In genomic region chr2:178845565-178846457, GRCh38 we compare ENCODE assay signal across 19 cellular contexts. TPM values are rescaled to one million over a fixed set of nuclear protein-coding genes. Genes with fewer than 3 reads are reported as not detected.
A peak's percentile ranks its signal among the peaks of the same experiment; 100 is the strongest.
DNase-seq lines count a peak whose midpoint lies in the region; ATAC-seq, FAIRE-seq and TF ChIP-seq lines count a peak whose summit lies in the region.
"Had no signal": no experiment of that assay in that cellular context is flagged by ENCODE, and none has a peak within 500 bp of the region (broad histone marks: within the 10 kb centered on the region; RNA-seq: fewer than 3 reads in every experiment).

No MANE protein-coding gene starts in this region.

- no peak for TF ChIP-seq POLR2A in H54 (IDR thresholded peaks at IDR 0.05; ENCODE audit: low read depth, low read length)

- H3K4me1 ChIP-seq in cardiac muscle cell (ENCODE audit: low read depth) = peaks cover 15% of the 10 kb centered on the region
- peaks cover 9 to 27% (median 14%) of the 10 kb centered on the region in 3 donors for H3K4me1 ChIP-seq in skeletal muscle tissue (ENCODE audit: control insufficient read depth in 3 of 3, insufficient read depth in 3 of 3, low read length in 3 of 3)
- H3K4me1 ChIP-seq: SJSA1 had no signal

- peak overlapping the region in 2 of 3 donors; percentile 54 to 65 for H3K9ac ChIP-seq in skeletal muscle tissue (ENCODE audit: low read depth in 1 of 3, low read length in 3 of 3)

- ATAC-seq in WTC11 = peak; percentile 80
- no peak for ATAC-seq in GM19463 (IDR thresholded peaks at IDR 0.05; ENCODE audit: unreplicated experiment)
- ATAC-seq: natural killer cell treated with Interleukin-12 subunit alpha and Interleukin-12 subunit beta and Interleukin-15 and Interleukin-18, amount 100 ng/mL, for 72 hours; sciatic nerve had no signal

- H3K4me3 ChIP-seq in cardiac muscle cell (no peak overlapping the region), skeletal muscle tissue (ENCODE audit: low read length in 3 of 3) (peak overlapping the region; percentile 33 to 47 (median 45))
- H3K4me3 ChIP-seq: hepatocyte, SJSA1 had no signal

- no peaks in the 10 kb centered on the region for H3K27me3 ChIP-seq in cardiac muscle cell
- no peaks in the 10 kb centered on the region for H3K27me3 ChIP-seq in skeletal muscle tissue (ENCODE audit: control insufficient read depth in 3 of 3, insufficient read depth in 3 of 3, low read length in 3 of 3)
- H3K27me3 ChIP-seq: hepatocyte, SJSA1 had no signal

- TF ChIP-seq CTCF in WTC11 (IDR thresholded peaks at IDR 0.05) (no peak), cardiac muscle cell (IDR thresholded peaks at IDR 0.05; ENCODE audit: low read depth, low read length) (no peak)

- CTCF ChIA-PET in WTC11 (lab: Charles Lee) = interaction anchor here (1.4 kb wide), 1 partner anchor 41 kb away, joined by 3 read pairs; no protein-coding TSS in a partner anchor

- H3K36me3 Mint-ChIP-seq in WTC11 = peaks cover 21% of the 10 kb centered on the region

- POLR2A ChIA-PET in WTC11 (lab: Charles Lee) = no interaction called here

- peaks cover 71% of the 10 kb centered on the region for H3K36me3 ChIP-seq in cardiac muscle cell
- H3K36me3 ChIP-seq in skeletal muscle tissue (ENCODE audit: control insufficient read depth in 3 of 3, insufficient read depth in 3 of 3, low read length in 3 of 3) = peaks cover 0 to 3% (median 0%) of the 10 kb centered on the region in 3 donors
- H3K36me3 ChIP-seq: SJSA1 had no signal

- H3K27ac ChIP-seq in cardiac muscle cell = peak overlapping the region; percentile 42
- H3K27ac ChIP-seq in skeletal muscle tissue (ENCODE audit: low read depth, low read length) = peak overlapping the region; percentile 76
- H3K27ac ChIP-seq: hepatocyte, SJSA1 had no signal

- peak; percentile 88 for FAIRE-seq in H54 (lab: Jason Lieb, UNC)
- FAIRE-seq: bronchial epithelial cell, urothelium cell line had no signal

- H3K9me3 ChIP-seq in cardiac muscle cell (ENCODE audit: low read depth) (no peaks in the 10 kb centered on the region), skeletal muscle tissue (ENCODE audit: control insufficient read depth in 3 of 3, low read length in 3 of 3) (no peaks in the 10 kb centered on the region)
- H3K9me3 ChIP-seq: SJSA1 had no signal

- peaks cover 3% of the 10 kb centered on the region for H3K27me3 Mint-ChIP-seq in WTC11 (ENCODE audit: low read depth)
- H3K27me3 Mint-ChIP-seq: natural killer cell treated with Interleukin-12 subunit alpha and Interleukin-12 subunit beta and Interleukin-15 and Interleukin-18, amount 100 ng/mL, for 72 hours had no signal

- DNase-seq in H54 (ENCODE audit: insufficient read length, low spot score) = no peak
- no peak for DNase-seq in WTC11 (ENCODE audit: low spot score)
- DNase-seq in cardiac muscle cell (ENCODE audit: low read depth in 1 of 2, low spot score in 1 of 2) = peak in 1 of 2 donors; percentile 55
- no peak for DNase-seq in activated CD4-positive, CD25-positive, alpha-beta regulatory T cell treated with anti-CD3 and anti-CD28 coated beads, Interleukin-2, amount 50 U/mL, for 72 hours
- DNase-seq in HuH-7 (ENCODE audit: low spot score) = no peak
- DNase-seq: activated CD8-positive, alpha-beta memory T cell treated with anti-CD3 and anti-CD28 coated beads for 24 hours; activated gamma-delta T cell; endodermal cell; GDM1; H7; stimulated activated naive CD4-positive, alpha-beta T cell had no signal

- H3K27ac Mint-ChIP-seq in WTC11 = peak overlapping the region; percentile 54
- H3K27ac Mint-ChIP-seq: endodermal cell; natural killer cell treated with Interleukin-12 subunit alpha and Interleukin-12 subunit beta and Interleukin-15 and Interleukin-18, amount 100 ng/mL, for 72 hours had no signal

- H3K4me1 Mint-ChIP-seq in WTC11 = peaks cover 42% of the 10 kb centered on the region

- peak overlapping the region; percentile 4 for H3K4me3 Mint-ChIP-seq in WTC11
- H3K4me3 Mint-ChIP-seq: endodermal cell; natural killer cell treated with Interleukin-12 subunit alpha and Interleukin-12 subunit beta and Interleukin-15 and Interleukin-18, amount 100 ng/mL, for 72 hours had no signal

- H3K9me3 Mint-ChIP-seq in WTC11 = peaks cover 13% of the 10 kb centered on the region

TF ChIP-seq in WTC11, 78 proteins besides CTCF, POLR2A, EP300 and RAD21:
- no peak for TF ChIP-seq ZNF423 (CRISPR knock-in tag; IDR thresholded peaks at IDR 0.05)
- TF ChIP-seq PRRX2 (CRISPR knock-in tag; IDR thresholded peaks at IDR 0.05) = no peak
- no peak for TF ChIP-seq E2F1 (CRISPR knock-in tag; IDR thresholded peaks at IDR 0.05)
- TF ChIP-seq JUN (CRISPR knock-in tag; IDR thresholded peaks at IDR 0.05) = no peak
- no peak for TF ChIP-seq JAZF1 (CRISPR knock-in tag; IDR thresholded peaks at IDR 0.05)
- no peak for TF ChIP-seq HMGA2 (CRISPR knock-in tag; IDR thresholded peaks at IDR 0.05)
- TF ChIP-seq ETV6 (CRISPR knock-in tag; IDR thresholded peaks at IDR 0.05) = no peak
- no peak for TF ChIP-seq ZNF219 (CRISPR knock-in tag; IDR thresholded peaks at IDR 0.05; ENCODE audit: borderline replicate concordance)
- TF ChIP-seq NR2C2 (CRISPR knock-in tag; IDR thresholded peaks at IDR 0.05) = no peak
- no peak for TF ChIP-seq IRF2 (CRISPR knock-in tag; IDR thresholded peaks at IDR 0.05; ENCODE audit: borderline replicate concordance, low read depth)

RNA-seq across cellular contexts. Expression of gene TTN, which starts 38.6 kb away (rescaled TPM):
- total RNA-seq in WTC11 (2021) (4.5 to 6.3 TPM (median 4.7 TPM) in 3 replicates), cardiac muscle cell (473 and 1,214 TPM in 2 replicates), skeletal muscle tissue (2,245 TPM)
- polyA plus RNA-seq in cardiac muscle cell = 1,208 and 1,558 TPM in 2 replicates

Comparison
In these comparisons a context has a peak if more than half of its experiments do, and no peak if none do; other contexts are left out.
1. RNA of gene TTN, which starts 38.6 kb away (total RNA-seq): 2,245 TPM in skeletal muscle tissue (single experiment) and 473 to 1,214 TPM in cardiac muscle cell; 4.5 to 6.3 TPM in WTC11; every median in the first group is over 10 times any median in the second.